In genomic region chr9:120875643-120875953, GRCh38 we compare ENCODE assay signal across 8 cellular contexts. TPM values are rescaled to one million over a fixed set of nuclear protein-coding genes. Genes with fewer than 3 reads are reported as not detected.
DNase-seq lines count a peak whose midpoint lies in the region; ATAC-seq and TF ChIP-seq lines count a peak whose summit lies in the region.

No MANE protein-coding gene starts in this region.

- H3K36me3 Mint-ChIP-seq in central memory CD8-positive, alpha-beta T cell (ENCODE audit: insufficient read depth): peaks cover 37% of the 10 kb centered on the region
- H3K36me3 Mint-ChIP-seq in naive thymus-derived CD4-positive, alpha-beta T cell: peaks cover 0 to 53% (median 11%) of the 10 kb centered on the region in 5 donors

- no peaks in the 10 kb centered on the region for H3K36me3 ChIP-seq in KMS-11 (ENCODE audit: insufficient read depth)
- peaks cover 0 to 25% (median 0%) of the 10 kb centered on the region in 3 experiments for H3K36me3 ChIP-seq in naive thymus-derived CD4-positive, alpha-beta T cell (ENCODE audit: control insufficient read depth in 2 of 3, insufficient read depth in 3 of 3, low read length in 3 of 3)

- no peak for DNase-seq in AG10803 (ENCODE audit: low read depth)
- DNase-seq in central memory CD8-positive, alpha-beta T cell (ENCODE audit: low spot score in 2 of 2): no peak
- DNase-seq in naive thymus-derived CD4-positive, alpha-beta T cell: peak in 1 of 9 donors; percentile 22
- no peak for DNase-seq in iPS-NIHi7 (ENCODE audit: extremely low spot score)
- no peak for DNase-seq in AML-193 (lab: John Stamatoyannopoulos, UW)
- no peak for DNase-seq in HCEC 1CT

- peak overlapping the region; percentile 49 for H3K27ac Mint-ChIP-seq in central memory CD8-positive, alpha-beta T cell (ENCODE audit: low read depth)
- peak overlapping the region; percentile 68 to 97 (median 90) for H3K27ac Mint-ChIP-seq in naive thymus-derived CD4-positive, alpha-beta T cell

- no peaks in the 10 kb centered on the region for H3K27me3 ChIP-seq in KMS-11 (ENCODE audit: insufficient read depth, low read depth)
- H3K27me3 ChIP-seq in naive thymus-derived CD4-positive, alpha-beta T cell (ENCODE audit: control insufficient read depth in 2 of 2, insufficient read depth in 2 of 2, low read length in 2 of 2): no peaks in the 10 kb centered on the region

- peaks cover 78% of the 10 kb centered on the region for H3K4me1 ChIP-seq in KMS-11 (ENCODE audit: low read depth, poor library complexity, severe bottlenecking)
- H3K4me1 ChIP-seq in naive thymus-derived CD4-positive, alpha-beta T cell (ENCODE audit: control insufficient read depth in 2 of 2, insufficient read depth in 2 of 2, low read length in 2 of 2): peaks cover 31 to 33% of the 10 kb centered on the region in 2 donors

- ATAC-seq in central memory CD8-positive, alpha-beta T cell (replicated peaks; ENCODE audit: extremely low read depth, poor library complexity, severe bottlenecking): no peak
- ATAC-seq in naive thymus-derived CD4-positive, alpha-beta T cell: no peak
- no peak for ATAC-seq in HG02938 (IDR thresholded peaks at IDR 0.05; ENCODE audit: unreplicated experiment)

- 0 out of 2 replicates have a peak overlapping the region, but pooled peaks have one; percentile 41 for H2AFZ ChIP-seq in KMS-11 (ENCODE audit: low read depth)

- H3K27me3 Mint-ChIP-seq in central memory CD8-positive, alpha-beta T cell: no peaks in the 10 kb centered on the region
- no peaks in the 10 kb centered on the region for H3K27me3 Mint-ChIP-seq in naive thymus-derived CD4-positive, alpha-beta T cell

- H3K9me3 Mint-ChIP-seq in central memory CD8-positive, alpha-beta T cell: no peaks in the 10 kb centered on the region
- peaks cover 0 to 3% (median 0%) of the 10 kb centered on the region in 11 donors for H3K9me3 Mint-ChIP-seq in naive thymus-derived CD4-positive, alpha-beta T cell

- H3K27ac ChIP-seq in KMS-11: peak overlapping the region; percentile 96
- H3K27ac ChIP-seq in naive thymus-derived CD4-positive, alpha-beta T cell (ENCODE audit: low read depth, low read length): peak overlapping the region; percentile 88

- CTCF ChIA-PET in naive thymus-derived CD4-positive, alpha-beta T cell (lab: Charles Lee): interaction anchor here (0.7 to 1.4 kb wide), 4 partner anchors 14 to 60 kb away, joined by 3 read pairs; no protein-coding TSS in a partner anchor

- peaks cover 43% of the 10 kb centered on the region for H3K4me1 Mint-ChIP-seq in central memory CD8-positive, alpha-beta T cell
- H3K4me1 Mint-ChIP-seq in naive thymus-derived CD4-positive, alpha-beta T cell: peaks cover 38 to 80% (median 66%) of the 10 kb centered on the region in 7 donors

- H3K4me3 Mint-ChIP-seq in central memory CD8-positive, alpha-beta T cell: peak overlapping the region; percentile 81
- H3K4me3 Mint-ChIP-seq in naive thymus-derived CD4-positive, alpha-beta T cell: peak overlapping the region; percentile 29 to 95 (median 84)

- H3K9ac ChIP-seq in KMS-11: peak overlapping the region; percentile 97; the same call in 1 of the 2 replicates

- intact Hi-C loops in naive thymus-derived CD4-positive, alpha-beta T cell (cut with micrococcal nuclease): no loop called here

- peaks cover 26% of the 10 kb centered on the region; the same call in 1 of the 2 replicates for H3K79me2 ChIP-seq in KMS-11 (ENCODE audit: insufficient read depth, low read depth)

- TF ChIP-seq CTCF in AG10803 (conservative IDR thresholded peaks at IDR 0.05; ENCODE audit: low read length): no peak; the same call in 1 of the 2 replicates
- TF ChIP-seq CTCF in KMS-11 (conservative IDR thresholded peaks at IDR 0.05; ENCODE audit: low read depth, low read length): no peak

- H3K4me2 ChIP-seq in KMS-11: peak overlapping the region; percentile 52

- H3K9me3 ChIP-seq in naive thymus-derived CD4-positive, alpha-beta T cell (ENCODE audit: control insufficient read depth in 2 of 3, low read length in 3 of 3): no peaks in the 10 kb centered on the region

- H4K20me1 ChIP-seq in KMS-11 (ENCODE audit: insufficient read depth): no peaks in the 10 kb centered on the region

- H3K4me3 ChIP-seq in AG10803 (ENCODE audit: low read length) (peak overlapping the region; percentile 75), KMS-11 (IDR thresholded peaks at IDR 0.05; ENCODE audit: insufficient read depth, low read depth, low read length) (no peak overlapping the region)
- peak overlapping the region; percentile 66 for H3K4me3 ChIP-seq in naive thymus-derived CD4-positive, alpha-beta T cell (ENCODE audit: low read length)

- POLR2A ChIA-PET in naive thymus-derived CD4-positive, alpha-beta T cell (lab: Charles Lee): interaction anchor here (1.3 to 16.9 kb wide), 5 partner anchors 23 to 82 kb away, joined by 3 to 703 read pairs (median 135); partner anchors contain the start of genes FBXW2 and TRAF1

RNA-seq across cellular contexts. Expression of gene PHF19, which starts 1.4 kb away (rescaled TPM):
- total RNA-seq in naive thymus-derived CD4-positive, alpha-beta T cell: 100 to 1,000 TPM in 3 of 5 experiments, 10 to 100 TPM in 2; 65.9 to 271 (median 197) TPM
- polyA plus RNA-seq in naive thymus-derived CD4-positive, alpha-beta T cell: 10 to 100 TPM; 13.1 to 16.5 TPM

RNA-seq across cellular contexts. Expression of gene PSMD5, which starts 32.9 kb away (rescaled TPM):
- total RNA-seq in naive thymus-derived CD4-positive, alpha-beta T cell: 10 to 100 TPM; 33.5 to 63.9 (median 44.0) TPM
- 10 to 100 TPM; 22.3 to 29.2 TPM for polyA plus RNA-seq in naive thymus-derived CD4-positive, alpha-beta T cell

RNA-seq across cellular contexts. Expression of gene TRAF1, which starts 51.0 kb away (rescaled TPM):
- 100 to 1,000 TPM in 2 of 5 experiments, 10 to 100 TPM in 3; 58.7 to 131 (median 98.2) TPM for total RNA-seq in naive thymus-derived CD4-positive, alpha-beta T cell
- polyA plus RNA-seq in naive thymus-derived CD4-positive, alpha-beta T cell: 1 to 10 TPM; 3.7 to 6.6 TPM
